In genomic region chr4:128056396-128056795, GRCh38 we compare ENCODE assay signal across 24 cellular contexts.
"Had no signal": no experiment of that assay in that cellular context is flagged by ENCODE, and none has a peak within 500 bp of the region (broad histone marks: within the 10 kb centered on the region; RNA-seq: fewer than 3 reads in every experiment).

No MANE protein-coding gene starts in this region.

- H3K9ac ChIP-seq: KMS-11, SK-N-SH had no signal

- FAIRE-seq: HTR-8/SVneo had no signal

- ATAC-seq: Panc1, PC-3 had no signal

- H3K4me2 ChIP-seq: KMS-11, SK-N-SH had no signal

- H3K9me3 ChIP-seq: SK-N-SH had no signal

- DNase-seq: IMR-90, Kasumi-1, MM.1S, NCI-H1092 treated with DMSO at 0.1 percent for 48 hours, NCI-H1436, NCI-H187, NCI-H2029, NCI-H2081 treated with DMSO at 0.1 percent for 48 hours, NCI-H2171, NCI-H226, NCI-H446, NCI-H510A, NCI-H524 treated with DMSO at 0.1 percent for 48 hours, NCI-H69, NCI-H774, PC-3, SHP77, SK-N-SH, SW 1271 had no signal

- H3K27ac ChIP-seq: HL-60, KMS-11, RWPE1 had no signal
